8 cellular contexts compared by ENCODE assay signal in genomic region chr18:31722369-31722957, GRCh38. TPM values are rescaled to one million over a fixed set of nuclear protein-coding genes. Genes with fewer than 3 reads are reported as not detected.
A peak's percentile ranks its signal among the peaks of the same experiment; 100 is the strongest.
DNase-seq lines count a peak whose midpoint lies in the region; ATAC-seq and TF ChIP-seq lines count a peak whose summit lies in the region.

No MANE protein-coding gene starts in this region.

- no peak for TF ChIP-seq POLR2A in erythroblast (IDR thresholded peaks at IDR 0.05; ENCODE audit: low read length)

- peak overlapping the region in 2 of 10 donors; percentile 20 to 21 for H3K4me3 Mint-ChIP-seq in naive thymus-derived CD8-positive, alpha-beta T cell
- no peak overlapping the region for H3K4me3 Mint-ChIP-seq in stimulated activated memory B cell treated with anti-CD40 and anti-IgM and Interleukin-4, amounts not matched to agents 10 μg/mL and 1 μg/mL and 100 μg/mL, for 72 hours

- H3K9me3 Mint-ChIP-seq in naive thymus-derived CD8-positive, alpha-beta T cell, result peaks cover 0 to 19% (median 9%) of the 10 kb centered on the region in 9 donors
- peaks cover 7% of the 10 kb centered on the region for H3K9me3 Mint-ChIP-seq in stimulated activated memory B cell treated with anti-CD40 and anti-IgM and Interleukin-4, amounts not matched to agents 10 μg/mL and 1 μg/mL and 100 μg/mL, for 72 hours

- POLR2A ChIA-PET in naive thymus-derived CD8-positive, alpha-beta T cell (lab: Charles Lee), result no interaction called here

- no peak overlapping the region for H3K27ac Mint-ChIP-seq in naive thymus-derived CD8-positive, alpha-beta T cell
- H3K27ac Mint-ChIP-seq in stimulated activated memory B cell treated with anti-CD40 and anti-IgM and Interleukin-4, amounts not matched to agents 10 μg/mL and 1 μg/mL and 100 μg/mL, for 72 hours, result no peak overlapping the region

- DNase-seq in DMS114 treated with DMSO at 0.1 percent for 48 hours (lab: John Stamatoyannopoulos, UW; ENCODE audit: unreplicated experiment), result peak; percentile 48
- peak; percentile 68 for DNase-seq in HK-2 (ENCODE audit: unreplicated experiment)
- peak; percentile 32 to 52 for DNase-seq in NOMO-1 (lab: John Stamatoyannopoulos, UW; ENCODE audit: unreplicated experiment in 2 of 2)
- DNase-seq in activated CD8-positive, alpha-beta memory T cell treated with anti-CD3 and anti-CD28 coated beads, Interleukin-2, amount 50 U/mL, for 24 hours (ENCODE audit: extremely low read depth), result peak; percentile 61
- peak; percentile 82 to 90 for DNase-seq in erythroblast (lab: John Stamatoyannopoulos, UW)
- DNase-seq in naive thymus-derived CD8-positive, alpha-beta T cell, result peak; percentile 23 to 80 (median 55)

- peaks cover 0 to 12% (median 4%) of the 10 kb centered on the region in 4 donors for H3K4me1 Mint-ChIP-seq in naive thymus-derived CD8-positive, alpha-beta T cell
- peaks cover 7% of the 10 kb centered on the region for H3K4me1 Mint-ChIP-seq in stimulated activated memory B cell treated with anti-CD40 and anti-IgM and Interleukin-4, amounts not matched to agents 10 μg/mL and 1 μg/mL and 100 μg/mL, for 72 hours

- peaks cover 5 to 31% (median 18%) of the 10 kb centered on the region in 5 donors for H3K27me3 Mint-ChIP-seq in naive thymus-derived CD8-positive, alpha-beta T cell
- H3K27me3 Mint-ChIP-seq in stimulated activated memory B cell treated with anti-CD40 and anti-IgM and Interleukin-4, amounts not matched to agents 10 μg/mL and 1 μg/mL and 100 μg/mL, for 72 hours, result peaks cover 21% of the 10 kb centered on the region

- ATAC-seq in GM21367 (IDR thresholded peaks at IDR 0.05; ENCODE audit: unreplicated experiment), result peak; percentile 94
- peak; percentile 81 to 84 for ATAC-seq in naive thymus-derived CD8-positive, alpha-beta T cell
- ATAC-seq in stimulated activated memory B cell treated with anti-CD40 and anti-IgM and Interleukin-4, amounts not matched to agents 10 μg/mL and 1 μg/mL and 100 μg/mL, for 72 hours, result peak; percentile 79

- H3K36me3 Mint-ChIP-seq in naive thymus-derived CD8-positive, alpha-beta T cell, result peaks cover 0 to 15% (median 3%) of the 10 kb centered on the region in 3 donors
- H3K36me3 Mint-ChIP-seq in stimulated activated memory B cell treated with anti-CD40 and anti-IgM and Interleukin-4, amounts not matched to agents 10 μg/mL and 1 μg/mL and 100 μg/mL, for 72 hours, result no peaks in the 10 kb centered on the region

RNA-seq across cellular contexts. Expression of gene B4GALT6, which starts 38.1 kb away (rescaled TPM):
- under 1 TPM in 1 of 2 experiments, not detected in 1; 0.47 TPM for total RNA-seq in naive thymus-derived CD8-positive, alpha-beta T cell
- polyA plus RNA-seq in naive thymus-derived CD8-positive, alpha-beta T cell, result under 1 TPM in 2 of 3 donors, not detected in 1; 0.17 to 0.20 TPM

RNA-seq across cellular contexts. Expression of gene SLC25A52, which starts 38.2 kb away (rescaled TPM):
- total RNA-seq in naive thymus-derived CD8-positive, alpha-beta T cell, result not detected
- not detected for polyA plus RNA-seq in naive thymus-derived CD8-positive, alpha-beta T cell

Comparison
In these comparisons a context has a peak if more than half of its experiments do, and no peak if none do; other contexts are left out.
1. Peak in every context shown above with its lines: DNase-seq and ATAC-seq.